In genomic region chr16:1705688-1706385, GRCh38 we compare ENCODE assay signal across 8 cellular contexts. TPM values are rescaled to one million over a fixed set of nuclear protein-coding genes. Genes with fewer than 3 reads are reported as not detected.
DNase-seq lines count a peak whose midpoint lies in the region; ATAC-seq and TF ChIP-seq lines count a peak whose summit lies in the region.

A gene with protein sequence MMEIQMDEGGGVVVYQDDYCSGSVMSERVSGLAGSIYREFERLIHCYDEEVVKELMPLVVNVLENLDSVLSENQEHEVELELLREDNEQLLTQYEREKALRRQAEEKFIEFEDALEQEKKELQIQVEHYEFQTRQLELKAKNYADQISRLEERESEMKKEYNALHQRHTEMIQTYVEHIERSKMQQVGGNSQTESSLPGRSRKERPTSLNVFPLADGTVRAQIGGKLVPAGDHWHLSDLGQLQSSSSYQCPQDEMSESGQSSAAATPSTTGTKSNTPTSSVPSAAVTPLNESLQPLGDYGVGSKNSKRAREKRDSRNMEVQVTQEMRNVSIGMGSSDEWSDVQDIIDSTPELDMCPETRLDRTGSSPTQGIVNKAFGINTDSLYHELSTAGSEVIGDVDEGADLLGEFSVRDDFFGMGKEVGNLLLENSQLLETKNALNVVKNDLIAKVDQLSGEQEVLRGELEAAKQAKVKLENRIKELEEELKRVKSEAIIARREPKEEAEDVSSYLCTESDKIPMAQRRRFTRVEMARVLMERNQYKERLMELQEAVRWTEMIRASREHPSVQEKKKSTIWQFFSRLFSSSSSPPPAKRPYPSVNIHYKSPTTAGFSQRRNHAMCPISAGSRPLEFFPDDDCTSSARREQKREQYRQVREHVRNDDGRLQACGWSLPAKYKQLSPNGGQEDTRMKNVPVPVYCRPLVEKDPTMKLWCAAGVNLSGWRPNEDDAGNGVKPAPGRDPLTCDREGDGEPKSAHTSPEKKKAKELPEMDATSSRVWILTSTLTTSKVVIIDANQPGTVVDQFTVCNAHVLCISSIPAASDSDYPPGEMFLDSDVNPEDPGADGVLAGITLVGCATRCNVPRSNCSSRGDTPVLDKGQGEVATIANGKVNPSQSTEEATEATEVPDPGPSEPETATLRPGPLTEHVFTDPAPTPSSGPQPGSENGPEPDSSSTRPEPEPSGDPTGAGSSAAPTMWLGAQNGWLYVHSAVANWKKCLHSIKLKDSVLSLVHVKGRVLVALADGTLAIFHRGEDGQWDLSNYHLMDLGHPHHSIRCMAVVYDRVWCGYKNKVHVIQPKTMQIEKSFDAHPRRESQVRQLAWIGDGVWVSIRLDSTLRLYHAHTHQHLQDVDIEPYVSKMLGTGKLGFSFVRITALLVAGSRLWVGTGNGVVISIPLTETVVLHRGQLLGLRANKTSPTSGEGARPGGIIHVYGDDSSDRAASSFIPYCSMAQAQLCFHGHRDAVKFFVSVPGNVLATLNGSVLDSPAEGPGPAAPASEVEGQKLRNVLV (N-terminal part only) (plus strand): TSS chr16:1706195. CDS start chr16:1706340, 145 bp downstream.

- H3K27me3 ChIP-seq in Karpas-422 (ENCODE audit: low read length) = no peaks in the 10 kb centered on the region

- no peaks in the 10 kb centered on the region for H3K9me3 Mint-ChIP-seq in natural killer cell treated with Interleukin-12 subunit alpha and Interleukin-12 subunit beta and Interleukin-15 and Interleukin-18, amount 100 ng/mL, for 72 hours

- H2AFZ ChIP-seq in Karpas-422 (ENCODE audit: low read length) = peak within 1 kb of the TSS; percentile 76; the same call in 1 of the 2 replicates

- H3K4me1 ChIP-seq in Karpas-422 (ENCODE audit: low read length) = peaks cover 44% of the 10 kb centered on the region

- no peaks in the 10 kb centered on the region for H3K36me3 Mint-ChIP-seq in natural killer cell treated with Interleukin-12 subunit alpha and Interleukin-12 subunit beta and Interleukin-15 and Interleukin-18, amount 100 ng/mL, for 72 hours

- peak within 1 kb of the TSS; percentile 88 to 99 for H3K27ac Mint-ChIP-seq in natural killer cell treated with Interleukin-12 subunit alpha and Interleukin-12 subunit beta and Interleukin-15 and Interleukin-18, amount 100 ng/mL, for 72 hours

- peaks cover 8% of the 10 kb centered on the region; the same call in 1 of the 2 replicates for H3K36me3 ChIP-seq in Karpas-422 (ENCODE audit: insufficient read depth, low read length)

- H3K9me3 ChIP-seq in Karpas-422 (ENCODE audit: low read length) = no peaks in the 10 kb centered on the region

- peak within 1 kb of the TSS; percentile 100 for H3K4me2 ChIP-seq in Karpas-422 (ENCODE audit: low read depth, low read length, poor library complexity, severe bottlenecking)

- peaks cover 18% of the 10 kb centered on the region for H4K20me1 ChIP-seq in Karpas-422 (ENCODE audit: insufficient read depth, low read depth, low read length)

- H3K79me2 ChIP-seq in Karpas-422 (ENCODE audit: low read length) = peaks cover 46% of the 10 kb centered on the region

- H3K27ac ChIP-seq in Karpas-422 (ENCODE audit: low read length) = peak within 1 kb of the TSS; percentile 84

- H3K4me3 ChIP-seq in Karpas-422 (ENCODE audit: low read length) = peak within 1 kb of the TSS; percentile 85
- peak within 1 kb of the TSS; percentile 86 for H3K4me3 ChIP-seq in fibroblast of mammary gland (ENCODE audit: control insufficient read depth, low read depth, low read length)

- H3K4me1 Mint-ChIP-seq in natural killer cell treated with Interleukin-12 subunit alpha and Interleukin-12 subunit beta and Interleukin-15 and Interleukin-18, amount 100 ng/mL, for 72 hours (ENCODE audit: low read depth in 2 of 2) = peaks cover 18 to 30% of the 10 kb centered on the region in 2 donors

- peak; percentile 65 for ATAC-seq in GM21825 (IDR thresholded peaks at IDR 0.05; ENCODE audit: unreplicated experiment)
- peak; percentile 94 to 95 for ATAC-seq in natural killer cell treated with Interleukin-12 subunit alpha and Interleukin-12 subunit beta and Interleukin-15 and Interleukin-18, amount 100 ng/mL, for 72 hours

- no peaks in the 10 kb centered on the region for H3K27me3 Mint-ChIP-seq in natural killer cell treated with Interleukin-12 subunit alpha and Interleukin-12 subunit beta and Interleukin-15 and Interleukin-18, amount 100 ng/mL, for 72 hours

- no peak for TF ChIP-seq CTCF in fibroblast of mammary gland (conservative IDR thresholded peaks at IDR 0.05; ENCODE audit: control insufficient read depth, insufficient read depth, low read depth, low read length)

- H3K9me2 ChIP-seq in Karpas-422 (replicated peaks; ENCODE audit: insufficient read depth, low read length) = no peaks in the 10 kb centered on the region

- peak within 1 kb of the TSS; percentile 96 for H3K4me3 Mint-ChIP-seq in natural killer cell treated with Interleukin-12 subunit alpha and Interleukin-12 subunit beta and Interleukin-15 and Interleukin-18, amount 100 ng/mL, for 72 hours

- H3K9ac ChIP-seq in Karpas-422 (ENCODE audit: low read length) = peak within 1 kb of the TSS; percentile 99

- DNase-seq in Daoy (ENCODE audit: low read depth) = peak; percentile 92
- DNase-seq in Karpas-422 = peak; percentile 97
- peak; percentile 88 for DNase-seq in RKO (ENCODE audit: low spot score)
- peak; percentile 92 to 94 for DNase-seq in activated T-helper 1 cell treated with anti-CD3 and anti-CD28 coated beads, Interleukin-2, amount 50 U/mL, for 16 hours (ENCODE audit: low read depth in 1 of 2, low spot score in 1 of 2)
- DNase-seq in fibroblast of mammary gland (ENCODE audit: low read depth) = peak; percentile 80
- DNase-seq in natural killer cell treated with Interleukin-12 subunit alpha and Interleukin-12 subunit beta and Interleukin-15 and Interleukin-18, amount 100 ng/mL, for 72 hours (ENCODE audit: low spot score) = peak; percentile 93
- DNase-seq in stimulated activated naive CD4-positive, alpha-beta T cell treated with Interleukin-2 at 50 U/mL for 16 hours (lab: John Stamatoyannopoulos, UW) = peak; percentile 84

RNA-seq across cellular contexts. Expression of the gene that starts here (rescaled TPM):
- total RNA-seq in Daoy (2014; rRNA removed; shearing (Covaris generic)) = 8.9 and 17.5 TPM in 2 replicates
- 59.2 and 82.4 TPM in 2 replicates for total RNA-seq in Karpas-422 (2014; rRNA removed; shearing (Covaris generic); ENCODE audit: low replicate concordance)
- 100 to 1,000 TPM in 1 of 2 donors, 10 to 100 TPM in 1; 92.8 to 132 TPM for total RNA-seq in natural killer cell treated with Interleukin-12 subunit alpha and Interleukin-12 subunit beta and Interleukin-15 and Interleukin-18, amount 100 ng/mL, for 72 hours

Comparison
In these comparisons a context has a peak if more than half of its experiments do, and no peak if none do; other contexts are left out.
1. Peak in every context shown above with its lines: DNase-seq, ATAC-seq, H3K4me3 ChIP-seq and H3K27ac ChIP-seq.